In genomic region chr5:145921211-145921610, GRCh38 we compare ENCODE assay signal across 16 cellular contexts. TPM values are rescaled to one million over a fixed set of nuclear protein-coding genes. Genes with fewer than 3 reads are reported as not detected.
DNase-seq lines count a peak whose midpoint lies in the region; ATAC-seq, FAIRE-seq and TF ChIP-seq lines count a peak whose summit lies in the region.
"Had no signal": no experiment of that assay in that cellular context is flagged by ENCODE, and none has a peak within 500 bp of the region (broad histone marks: within the 10 kb centered on the region; RNA-seq: fewer than 3 reads in every experiment).

No MANE protein-coding gene starts in this region.

- no peak overlapping the region for H2AFZ ChIP-seq in GM23248
- H2AFZ ChIP-seq in PC-3 (ENCODE audit: low read length): no peak overlapping the region

- no TSS peak for BruUV-seq in PC-3 (replicated peaks; lab: Mats Ljungman, UMichigan)

- H3F3A ChIP-seq in GM23248 (ENCODE audit: insufficient read depth): peaks cover 28% of the 10 kb centered on the region
- no peaks in the 10 kb centered on the region for H3F3A ChIP-seq in PC-3 (ENCODE audit: low read length, unreplicated experiment)

- DNase-seq in GM23248 (peak; percentile 63), PC-3 (peak; percentile 8), bronchial epithelial cell (ENCODE audit: low read depth) (peak; percentile 100), kidney tubule cell (ENCODE audit: low spot score) (peak; percentile 74), D721Med (ENCODE audit: insufficient read length, low spot score) (no peak), AG20443 (ENCODE audit: low spot score) (no peak)
- DNase-seq: CD4-positive, CD25-positive, alpha-beta regulatory T cell; DMS79 treated with DMSO at 0.1 percent for 48 hours; H7; KBM-7; NCI-H1092 treated with DMSO at 0.1 percent for 48 hours; NCI-H1694; NCI-H510A had no signal

- H3K9me3 ChIP-seq in GM23248 (ENCODE audit: low read depth) (no peaks in the 10 kb centered on the region), PC-3 (ENCODE audit: low read length) (no peaks in the 10 kb centered on the region)

- H3K79me2 ChIP-seq in GM23248 (ENCODE audit: insufficient read depth): no peaks in the 10 kb centered on the region
- no peaks in the 10 kb centered on the region for H3K79me2 ChIP-seq in PC-3 (ENCODE audit: low read length)

- TF ChIP-seq CTCF in PC-3 (conservative IDR thresholded peaks at IDR 0.05; ENCODE audit: low read depth, low read length) (no peak), bronchial epithelial cell (IDR thresholded peaks at IDR 0.05; ENCODE audit: insufficient read depth, low read length, severe bottlenecking) (no peak), D721Med (IDR thresholded peaks at IDR 0.05; ENCODE audit: insufficient read depth, missing control alignments) (no peak)

- H3K4me1 ChIP-seq in GM23248 (ENCODE audit: insufficient read depth) (peaks cover 39% of the 10 kb centered on the region), PC-3 (ENCODE audit: insufficient read depth, low read length) (peaks cover 23% of the 10 kb centered on the region)

- H3K4me3 ChIP-seq in GM23248: no peak overlapping the region
- H3K4me3 ChIP-seq in PC-3 (ENCODE audit: low read length): no peak overlapping the region
- no peak overlapping the region for H3K4me3 ChIP-seq in bronchial epithelial cell (ENCODE audit: low read depth, low read length)

- no peak overlapping the region for H3K27ac ChIP-seq in GM23248
- H3K27ac ChIP-seq in PC-3 (ENCODE audit: low read length): no peak overlapping the region

- POLR2A ChIA-PET in PC-3 (lab: Charles Lee; ENCODE audit: unreplicated experiment): no interaction called here

- FAIRE-seq in bronchial epithelial cell (lab: Jason Lieb, UNC) (no peak), D721Med (lab: Jason Lieb, UNC) (no peak)

- in situ Hi-C loops in GM23248 (cut with MboI): no loop called here

- H3K9me2 ChIP-seq in GM23248 (ENCODE audit: insufficient read depth) (no peaks in the 10 kb centered on the region), PC-3 (replicated peaks; ENCODE audit: low read length) (no peaks in the 10 kb centered on the region)

- CTCF ChIA-PET in PC-3 (lab: Charles Lee): no interaction called here

- ATAC-seq in PC-3 (no peak), HG03521 (IDR thresholded peaks at IDR 0.05; ENCODE audit: unreplicated experiment) (no peak), HG03139 (IDR thresholded peaks at IDR 0.05; ENCODE audit: unreplicated experiment) (no peak)

- H3K36me3 ChIP-seq in GM23248 (ENCODE audit: low read depth) (no peaks in the 10 kb centered on the region), PC-3 (ENCODE audit: low read depth, low read length) (no peaks in the 10 kb centered on the region), bronchial epithelial cell (ENCODE audit: control insufficient read depth, insufficient read depth, low read length) (no peaks in the 10 kb centered on the region)

- no peak overlapping the region for H3K9ac ChIP-seq in GM23248
- H3K9ac ChIP-seq in PC-3 (ENCODE audit: low read length): no peak overlapping the region

- H3K27me3 ChIP-seq in GM23248 (replicated peaks; ENCODE audit: insufficient read depth): peaks cover 23% of the 10 kb centered on the region
- H3K27me3 ChIP-seq in PC-3 (ENCODE audit: low read length): no peaks in the 10 kb centered on the region
- H3K27me3 ChIP-seq in bronchial epithelial cell (ENCODE audit: control insufficient read depth, insufficient read depth, low read length): no peaks in the 10 kb centered on the region

- intact Hi-C loops in PC-3 (cut with micrococcal nuclease): no loop called here

- 16 to 20% methylated on average over 2 of the region's 2 CpGs for WGBS in GM23248 (ENCODE audit: low coverage in 1 of 2, low lambda C conversion rate in 2 of 2, missing lambda C conversion rate in 2 of 2), 2 experiments

- H4K20me1 ChIP-seq in GM23248 (ENCODE audit: insufficient read depth) (no peaks in the 10 kb centered on the region), PC-3 (ENCODE audit: low read length) (no peaks in the 10 kb centered on the region)

- H3K4me2 ChIP-seq in GM23248 (ENCODE audit: unreplicated experiment) (no peak overlapping the region), PC-3 (ENCODE audit: low read length) (no peak overlapping the region)

RNA-seq across cellular contexts. Expression of gene SH3RF2, which starts 15.2 kb away (rescaled TPM):
- total RNA-seq in GM23248 (2014; rRNA removed; shearing (Covaris generic)): not detected in 2 replicates
- polyA plus RNA-seq in GM23248 (2016; fragmentation: Nextera tagmentation; extraction: Ambion mirVana): 0.21 and 0.37 TPM in 2 replicates
- 5.9 and 6.2 TPM in 2 replicates for total RNA-seq in PC-3 (2014; rRNA removed)
- 3.7 and 6.3 TPM in 2 replicates for total RNA-seq in bronchial epithelial cell

RNA-seq across cellular contexts. Expression of gene GRXCR2, which starts 48.4 kb away (rescaled TPM):
- not detected in 2 replicates for total RNA-seq in GM23248 (2014; rRNA removed; shearing (Covaris generic))
- not detected in 2 replicates for polyA plus RNA-seq in GM23248 (2016; fragmentation: Nextera tagmentation; extraction: Ambion mirVana)
- total RNA-seq in PC-3 (2014; rRNA removed) (not detected in 2 replicates), bronchial epithelial cell (not detected in 2 replicates)
- total RNA-seq: CD4-positive, CD25-positive, alpha-beta regulatory T cell; H7; SK-MEL-5 had no signal

Comparison
In these comparisons a context has a peak if more than half of its experiments do, and no peak if none do; other contexts are left out.
1. DNase-seq: peak in GM23248 (single experiment), PC-3 (single experiment), bronchial epithelial cell (single experiment) and kidney tubule cell (single experiment); none in D721Med (single experiment) and AG20443 (single experiment).